8 cellular contexts compared by ENCODE assay signal in genomic region chr17:7686221-7687071, GRCh38. TPM values are rescaled to one million over a fixed set of nuclear protein-coding genes. Genes with fewer than 3 reads are reported as not detected.
DNase-seq lines count a peak whose midpoint lies in the region; ATAC-seq, FAIRE-seq and TF ChIP-seq lines count a peak whose summit lies in the region.

No MANE protein-coding gene starts in this region.

- peaks cover 1% of the 10 kb centered on the region for H3K36me3 ChIP-seq in bronchial epithelial cell (ENCODE audit: control insufficient read depth, insufficient read depth, low read length)

- no peaks in the 10 kb centered on the region for H3K27me3 ChIP-seq in bronchial epithelial cell (ENCODE audit: control insufficient read depth, insufficient read depth, low read length)

- DNase-seq in SKM-1 treated with dmso at 0.1 percent for 144 hours (lab: John Stamatoyannopoulos, UW; ENCODE audit: unreplicated experiment) (peak; percentile 73), SKM-1 (lab: John Stamatoyannopoulos, UW; ENCODE audit: unreplicated experiment) (no peak), NCI-H2171 (lab: John Stamatoyannopoulos, UW) (peak; percentile 88), bronchial epithelial cell (ENCODE audit: low read depth) (peak; percentile 69)
- DNase-seq in stimulated activated CD4-positive, alpha-beta T cell treated with anti-CD3 and anti-CD28 coated beads, Interleukin-12 subunit alpha, Interleukin-12 subunit beta, amount 100 ng/mL, for 4 hours, result peak; percentile 67

- TF ChIP-seq CTCF in WI38 (IDR thresholded peaks at IDR 0.05; ENCODE audit: low read depth, low read length) (no peak), bronchial epithelial cell (IDR thresholded peaks at IDR 0.05; ENCODE audit: insufficient read depth, low read length, severe bottlenecking) (no peak)

- FAIRE-seq in bronchial epithelial cell (lab: Jason Lieb, UNC), result no peak
- FAIRE-seq in islet of Langerhans (lab: Jason Lieb, UNC), result peak; percentile 94

- H3K4me3 ChIP-seq in WI38 (ENCODE audit: low read depth, low read length) (peak overlapping the region; percentile 75), bronchial epithelial cell (ENCODE audit: low read depth, low read length) (peak overlapping the region; percentile 59)

- ATAC-seq in HG03064 (IDR thresholded peaks at IDR 0.05; ENCODE audit: low read depth, unreplicated experiment), result peak; percentile 38

RNA-seq across cellular contexts. Expression of gene TP53, which starts 0.8 kb away (rescaled TPM):
- 9.2 and 15.1 TPM in 2 replicates for total RNA-seq in bronchial epithelial cell

RNA-seq across cellular contexts. Expression of gene WRAP53, which starts 1.8 kb away (rescaled TPM):
- 3.5 and 4.2 TPM in 2 replicates for total RNA-seq in bronchial epithelial cell

RNA-seq across cellular contexts. Expression of gene EFNB3, which starts 18.6 kb away (rescaled TPM):
- under 0.01 TPM in 2 replicates for total RNA-seq in bronchial epithelial cell

RNA-seq across cellular contexts. Expression of gene DNAH2, which starts 31.1 kb away (rescaled TPM):
- under 0.01 and 0.26 TPM in 2 replicates for total RNA-seq in bronchial epithelial cell

RNA-seq across cellular contexts. Expression of gene ATP1B2, which starts 35.7 kb away (rescaled TPM):
- not detected in 2 replicates for total RNA-seq in bronchial epithelial cell
